ENCODE assay signal across 8 cellular contexts in genomic region chr1:224182866-224183590, GRCh38. TPM values are rescaled to one million over a fixed set of nuclear protein-coding genes. Genes with fewer than 3 reads are reported as not detected.
DNase-seq lines count a peak whose midpoint lies in the region; ATAC-seq and TF ChIP-seq lines count a peak whose summit lies in the region.

DEGS1 (plus strand) TSS chr1:224183240; CDS start chr1:224183337, 97 bp downstream.

- DNase-seq in GM04504 (ENCODE audit: low read depth), result peak; percentile 49
- DNase-seq in HCT116 (ENCODE audit: low read depth, low spot score), result peak; percentile 40
- DNase-seq in MM.1S, result peak; percentile 90
- DNase-seq in SK-N-DZ (ENCODE audit: low spot score), result peak; percentile 93
- peak; percentile 82 for DNase-seq in activated naive CD4-positive, alpha-beta T cell treated with Interleukin-2 at 50 U/mL for 16 hours
- peak; percentile 96 for DNase-seq in germinal center (ENCODE audit: low spot score)
- peak; percentile 87 for DNase-seq in occipital lobe (lab: John Stamatoyannopoulos, UW)
- peak; percentile 89 to 90 for DNase-seq in suprapubic skin (ENCODE audit: low spot score in 2 of 2)

- CTCF ChIA-PET in HCT116 (lab: Charles Lee), result interaction anchor here (0.7 kb wide), 1 partner anchor 9 kb away, joined by 3 read pairs; no protein-coding TSS in a partner anchor

- H3K9ac ChIP-seq in HCT116 (ENCODE audit: low read length) (peak within 1 kb of the TSS; percentile 90), MM.1S (ENCODE audit: low read length) (peak within 1 kb of the TSS; percentile 84)

- peak within 1 kb of the TSS; percentile 78 to 89 for H3K4me3 ChIP-seq in HCT116 (replicated peaks in 1 of 2; ENCODE audit: low read depth in 1 of 2, low read length in 2 of 2)
- peak within 1 kb of the TSS; percentile 92 for H3K4me3 ChIP-seq in MM.1S (ENCODE audit: low read length)
- peak within 1 kb of the TSS; percentile 99 for H3K4me3 ChIP-seq in suprapubic skin

- TF ChIP-seq POLR2A in HCT116 (IDR thresholded peaks at IDR 0.05; ENCODE audit: borderline replicate concordance, extremely low read depth, insufficient read depth, insufficient read length) (peak; percentile 28), suprapubic skin (IDR thresholded peaks at IDR 0.05) (peak; percentile 78 to 88)

- H3K79me2 ChIP-seq in HCT116 (ENCODE audit: insufficient read depth, low read length), result peaks cover 45% of the 10 kb centered on the region
- peaks cover 46% of the 10 kb centered on the region for H3K79me2 ChIP-seq in MM.1S (ENCODE audit: low read length)

- TF ChIP-seq EP300 in suprapubic skin (IDR thresholded peaks at IDR 0.05), result no peak

- WGBS in suprapubic skin, result 0% methylated on average over 42 of the region's 94 CpGs

- H3K27me3 ChIP-seq in HCT116 (ENCODE audit: insufficient read depth, low read length) (no peaks in the 10 kb centered on the region), MM.1S (replicated peaks; ENCODE audit: insufficient read depth, low read length) (no peaks in the 10 kb centered on the region), suprapubic skin (no peaks in the 10 kb centered on the region)

- H3K9me3 ChIP-seq in HCT116 (ENCODE audit: control insufficient read depth in 1 of 2, insufficient read depth in 1 of 2, low read depth in 1 of 2, low read length in 2 of 2), result no peaks in the 10 kb centered on the region
- H3K9me3 ChIP-seq in MM.1S (replicated peaks; ENCODE audit: insufficient read depth, low read length), result no peaks in the 10 kb centered on the region
- H3K9me3 ChIP-seq in suprapubic skin, result no peaks in the 10 kb centered on the region

- H2AFZ ChIP-seq in HCT116 (ENCODE audit: low read depth, low read length, poor library complexity, severe bottlenecking) (peak within 1 kb of the TSS; percentile 74), MM.1S (ENCODE audit: low read length) (peak within 1 kb of the TSS; percentile 90)

- H3K36me3 ChIP-seq in HCT116 (ENCODE audit: control insufficient read depth in 1 of 2, insufficient read depth in 2 of 2, low read length in 2 of 2) (no peaks in the 10 kb centered on the region), MM.1S (replicated peaks; ENCODE audit: insufficient read depth, low read length) (no peaks in the 10 kb centered on the region), suprapubic skin (no peaks in the 10 kb centered on the region)

- RAD21 ChIA-PET in HCT116 (lab: Charles Lee; ENCODE audit: low non-redundant PET in 1 of 2, low total read pairs in 2 of 2, uncharacterized antibody in 2 of 2, unreplicated experiment in 2 of 2), result interaction anchor here in 1 of 2 experiments (1.2 kb wide), 1 partner anchor 147 kb away, joined by 3 read pairs; the partner anchor contains the start of gene NVL

- H4K20me1 ChIP-seq in HCT116 (ENCODE audit: insufficient read depth), result no peaks in the 10 kb centered on the region
- no peaks in the 10 kb centered on the region for H4K20me1 ChIP-seq in MM.1S (ENCODE audit: insufficient read depth, low read length)

- peak; percentile 21; the same call in 1 of the 2 replicates for TF ChIP-seq RAD21 in HCT116 (IDR thresholded peaks at IDR 0.05; ENCODE audit: low read depth)

- peak; percentile 87 for ATAC-seq in HCT116

- POLR2A ChIA-PET in HCT116 (lab: Charles Lee), result interaction anchor here (0.7 kb wide), 3 partner anchors 10 to 530 kb away, joined by 3 read pairs; no protein-coding TSS in a partner anchor

- H3K4me2 ChIP-seq in HCT116 (ENCODE audit: low read length) (peak within 1 kb of the TSS; percentile 90), MM.1S (ENCODE audit: low read depth, low read length) (peak within 1 kb of the TSS; percentile 75)

- no peak for TF ChIP-seq CTCF in HCT116 (IDR thresholded peaks at IDR 0.05 in 2 of 3, conservative IDR thresholded peaks at IDR 0.05 in 1 of 3; ENCODE audit: borderline replicate concordance in 1 of 3, insufficient read depth in 1 of 3, low read depth in 2 of 3, low read length in 2 of 3)
- TF ChIP-seq CTCF in MM.1S (IDR thresholded peaks at IDR 0.05; ENCODE audit: low read length), result peak; percentile 3; the same call in 1 of the 2 replicates
- no peak for TF ChIP-seq CTCF in suprapubic skin (IDR thresholded peaks at IDR 0.05)

- intact Hi-C loops in HCT116 (cut with micrococcal nuclease), result no loop called here

- H3K27ac ChIP-seq in HCT116 (ENCODE audit: low read depth, low read length) (peak within 1 kb of the TSS; percentile 86), MM.1S (ENCODE audit: low read length) (peak within 1 kb of the TSS; percentile 89), suprapubic skin (peak within 1 kb of the TSS; percentile 98)

- peaks cover 25% of the 10 kb centered on the region for H3F3A ChIP-seq in MM.1S (ENCODE audit: insufficient read depth, low read length)

- H3K9me2 ChIP-seq in HCT116 (ENCODE audit: insufficient read depth), result no peaks in the 10 kb centered on the region
- no peaks in the 10 kb centered on the region for H3K9me2 ChIP-seq in MM.1S (replicated peaks; ENCODE audit: insufficient read depth, low read length)

- BruUV-seq in HCT116 (replicated peaks; lab: Mats Ljungman, UMichigan), result no TSS peak

- peaks cover 2 to 23% of the 10 kb centered on the region in 2 experiments; a peak in 3 of 4 replicates for H3K4me1 ChIP-seq in HCT116 (ENCODE audit: control insufficient read depth in 1 of 2, insufficient read depth in 2 of 2, low read length in 2 of 2)
- peaks cover 6% of the 10 kb centered on the region; the same call in 1 of the 2 replicates for H3K4me1 ChIP-seq in MM.1S (ENCODE audit: low read length)
- H3K4me1 ChIP-seq in suprapubic skin, result peaks cover 49% of the 10 kb centered on the region

TF ChIP-seq in HCT116, 20 proteins besides CTCF, POLR2A, EP300 and RAD21 (continues in another document):
- TF ChIP-seq FOSL1 (IDR thresholded peaks at IDR 0.05; ENCODE audit: low read depth) (no peak), EGR1 (IDR thresholded peaks at IDR 0.05; ENCODE audit: low read depth) (peak; percentile 87), CBX3 (IDR thresholded peaks at IDR 0.05; ENCODE audit: low read depth) (0 out of 2 replicates have a peak, but pooled peaks have one; percentile 17), SRF (IDR thresholded peaks at IDR 0.05; ENCODE audit: low read depth) (no peak), SIN3A (IDR thresholded peaks at IDR 0.05; ENCODE audit: low read depth) (peak; percentile 61), POLR2AphosphoS5 (IDR thresholded peaks at IDR 0.05; ENCODE audit: low read depth, low read length) (peak; percentile 78; the same call in 1 of the 2 replicates), TCF7L2 (IDR thresholded peaks at IDR 0.05; ENCODE audit: borderline replicate concordance, extremely low read depth, insufficient read depth, insufficient read length) (no peak), EZH2phosphoT487 (IDR thresholded peaks at IDR 0.05; ENCODE audit: borderline replicate concordance) (no peak), ATF3 (IDR thresholded peaks at IDR 0.05) (no peak), CEBPB (IDR thresholded peaks at IDR 0.05; ENCODE audit: low read depth) (no peak), ZFX (IDR thresholded peaks at IDR 0.05) (no peak), SP1 (IDR thresholded peaks at IDR 0.05; ENCODE audit: low read depth) (no peak; the same call in 1 of the 2 replicates), EZH2 (IDR thresholded peaks at IDR 0.05) (no peak), YY1 (IDR thresholded peaks at IDR 0.05; ENCODE audit: extremely low read depth, insufficient replicate concordance, low read depth, low read length) (no peak), ZNF274 (IDR thresholded peaks at IDR 0.05; ENCODE audit: low read depth, low read length) (no peak), JUND (IDR thresholded peaks at IDR 0.05) (no peak)
- TF ChIP-seq, protein P1, sequence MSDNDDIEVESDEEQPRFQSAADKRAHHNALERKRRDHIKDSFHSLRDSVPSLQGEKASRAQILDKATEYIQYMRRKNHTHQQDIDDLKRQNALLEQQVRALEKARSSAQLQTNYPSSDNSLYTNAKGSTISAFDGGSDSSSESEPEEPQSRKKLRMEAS (IDR thresholded peaks at IDR 0.05), result peak; percentile 67; the same call in 1 of the 2 replicates
- TF ChIP-seq, protein P2, sequence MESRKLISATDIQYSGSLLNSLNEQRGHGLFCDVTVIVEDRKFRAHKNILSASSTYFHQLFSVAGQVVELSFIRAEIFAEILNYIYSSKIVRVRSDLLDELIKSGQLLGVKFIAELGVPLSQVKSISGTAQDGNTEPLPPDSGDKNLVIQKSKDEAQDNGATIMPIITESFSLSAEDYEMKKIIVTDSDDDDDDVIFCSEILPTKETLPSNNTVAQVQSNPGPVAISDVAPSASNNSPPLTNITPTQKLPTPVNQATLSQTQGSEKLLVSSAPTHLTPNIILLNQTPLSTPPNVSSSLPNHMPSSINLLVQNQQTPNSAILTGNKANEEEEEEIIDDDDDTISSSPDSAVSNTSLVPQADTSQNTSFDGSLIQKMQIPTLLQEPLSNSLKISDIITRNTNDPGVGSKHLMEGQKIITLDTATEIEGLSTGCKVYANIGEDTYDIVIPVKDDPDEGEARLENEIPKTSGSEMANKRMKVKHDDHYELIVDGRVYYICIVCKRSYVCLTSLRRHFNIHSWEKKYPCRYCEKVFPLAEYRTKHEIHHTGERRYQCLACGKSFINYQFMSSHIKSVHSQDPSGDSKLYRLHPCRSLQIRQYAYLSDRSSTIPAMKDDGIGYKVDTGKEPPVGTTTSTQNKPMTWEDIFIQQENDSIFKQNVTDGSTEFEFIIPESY (IDR thresholded peaks at IDR 0.05; ENCODE audit: extremely low read depth, insufficient replicate concordance, low read length), result no peak

RNA-seq across cellular contexts. Expression of gene DEGS1, which starts in this region (rescaled TPM):
- total RNA-seq in HCT116 (2021; ENCODE audit: unreplicated experiment), result 23.1 TPM
- 7.6 and 10.7 TPM in 2 replicates for polyA plus RNA-seq in HCT116 (2012)
- 52.3 and 52.5 TPM in 2 replicates for polyA plus RNA-seq in SK-N-DZ (2014; cell fraction: cytosol; rRNA removed)
- 17.2 and 18.6 TPM in 2 replicates for polyA plus RNA-seq in SK-N-DZ (2014; cell fraction: nucleus; rRNA removed)
- total RNA-seq in occipital lobe, result 67.5 TPM
- total RNA-seq in suprapubic skin, result 100 to 1,000 TPM; 363 to 847 (median 705) TPM

Comparison
In these comparisons a context has a peak if more than half of its experiments do, and no peak if none do; other contexts are left out.
1. Peak in every context shown above with its lines: DNase-seq, ATAC-seq, H3K4me3 ChIP-seq and H3K27ac ChIP-seq.
2. DNase-seq: peak in every context shown above with its lines; median percentile 96 in germinal center; 93 in SK-N-DZ; 90 in MM.1S; 90 in suprapubic skin; 87 in occipital lobe; 82 in activated naive CD4-positive, alpha-beta T cell treated with Interleukin-2 at 50 U/mL for 16 hours; 49 in GM04504; 40 in HCT116.